Comparison of ENCODE assay signal across 8 cellular contexts in genomic region chr17:43720311-43721060, GRCh38. TPM values are rescaled to one million over a fixed set of nuclear protein-coding genes. Genes with fewer than 3 reads are reported as not detected.
DNase-seq lines count a peak whose midpoint lies in the region; ATAC-seq and TF ChIP-seq lines count a peak whose summit lies in the region.

No MANE protein-coding gene starts in this region.

- H3K9me3 Mint-ChIP-seq in activated naive CD8-positive, alpha-beta T cell treated with anti-CD3 and anti-CD28 coated beads, Interleukin-2, amount 50 U/mL, for 24 hours, result no peaks in the 10 kb centered on the region

- peak overlapping the region; percentile 76 for H3K4me3 Mint-ChIP-seq in activated naive CD8-positive, alpha-beta T cell treated with anti-CD3 and anti-CD28 coated beads, Interleukin-2, amount 50 U/mL, for 24 hours

- DNase-seq in GM13977 (ENCODE audit: low spot score) (peak; percentile 87), cardiac septum (ENCODE audit: low spot score) (peak; percentile 93), T1000 (lab: John Stamatoyannopoulos, UW) (no peak)
- peak; percentile 80 for DNase-seq in activated naive CD8-positive, alpha-beta T cell treated with anti-CD3 and anti-CD28 coated beads, Interleukin-2, amount 50 U/mL, for 24 hours

- no peak for TF ChIP-seq CTCF in GM13977 (IDR thresholded peaks at IDR 0.05; ENCODE audit: extremely low read depth, insufficient read depth, missing control alignments)
- TF ChIP-seq CTCF in parathyroid adenoma (IDR thresholded peaks at IDR 0.05), result no peak

- ATAC-seq in HG03139 (IDR thresholded peaks at IDR 0.05; ENCODE audit: unreplicated experiment), result peak; percentile 54
- peak; percentile 90 for ATAC-seq in SK-N-SH treated with all-trans-retinoic acid at 6 μM for 48 hours
- ATAC-seq in activated naive CD8-positive, alpha-beta T cell treated with anti-CD3 and anti-CD28 coated beads, Interleukin-2, amount 50 U/mL, for 24 hours, result peak; percentile 78

- peak overlapping the region; percentile 69 for H3K9ac ChIP-seq in parathyroid adenoma

- peaks cover 6% of the 10 kb centered on the region for H3K27me3 Mint-ChIP-seq in activated naive CD8-positive, alpha-beta T cell treated with anti-CD3 and anti-CD28 coated beads, Interleukin-2, amount 50 U/mL, for 24 hours

- H3K4me1 ChIP-seq in parathyroid adenoma (no peaks in the 10 kb centered on the region), thymus (ENCODE audit: control insufficient read depth, insufficient read depth, low read length) (peaks cover 3% of the 10 kb centered on the region)

- peaks cover 20% of the 10 kb centered on the region for H3K4me1 Mint-ChIP-seq in activated naive CD8-positive, alpha-beta T cell treated with anti-CD3 and anti-CD28 coated beads, Interleukin-2, amount 50 U/mL, for 24 hours

- H3K36me3 ChIP-seq in parathyroid adenoma (ENCODE audit: control insufficient read depth, insufficient read depth, low read length) (no peaks in the 10 kb centered on the region), thymus (ENCODE audit: control insufficient read depth, insufficient read depth) (no peaks in the 10 kb centered on the region)

- H3K9me3 ChIP-seq in parathyroid adenoma (ENCODE audit: control insufficient read depth, low read length) (no peaks in the 10 kb centered on the region), thymus (ENCODE audit: control insufficient read depth) (no peaks in the 10 kb centered on the region)

- in situ Hi-C loops in GM13977 (cut with MboI; ENCODE audit: low pct_unique_long_range_greater_than_20kb, low sequenced_read_pairs, unreplicated experiment), result no loop called here

- no peaks in the 10 kb centered on the region for H3K79me2 ChIP-seq in parathyroid adenoma

- H3K27ac ChIP-seq in parathyroid adenoma (peak overlapping the region; percentile 77), thymus (ENCODE audit: low read depth) (peak overlapping the region; percentile 95)

- no peaks in the 10 kb centered on the region for H3K27me3 ChIP-seq in parathyroid adenoma (ENCODE audit: control insufficient read depth, insufficient read depth, low read length)
- H3K27me3 ChIP-seq in thymus (ENCODE audit: control insufficient read depth, insufficient read depth), result no peaks in the 10 kb centered on the region

- H3K4me2 ChIP-seq in parathyroid adenoma (ENCODE audit: low read length), result peak overlapping the region; percentile 79

- intact Hi-C loops in cardiac septum (cut with DNase I), result loop anchor here (2.0 kb wide), 1 partner anchor 26 kb away; no protein-coding TSS in a partner anchor

- 1% methylated on average over 64 of the region's 64 CpGs for WGBS in thymus

- H3K4me3 ChIP-seq in parathyroid adenoma (ENCODE audit: low read depth, low read length) (peak overlapping the region; percentile 70), thymus (ENCODE audit: low read length) (peak overlapping the region; percentile 90)

- peak overlapping the region; percentile 87 for H3K27ac Mint-ChIP-seq in activated naive CD8-positive, alpha-beta T cell treated with anti-CD3 and anti-CD28 coated beads, Interleukin-2, amount 50 U/mL, for 24 hours

- H2AFZ ChIP-seq in parathyroid adenoma, result peak overlapping the region; percentile 98

- H3K36me3 Mint-ChIP-seq in activated naive CD8-positive, alpha-beta T cell treated with anti-CD3 and anti-CD28 coated beads, Interleukin-2, amount 50 U/mL, for 24 hours (ENCODE audit: low read depth), result no peaks in the 10 kb centered on the region

TF ChIP-seq in SK-N-SH treated with all-trans-retinoic acid at 6 μM for 48 hours, 23 proteins besides CTCF, POLR2A, EP300 and RAD21:
- TF ChIP-seq TSHZ2 (CRISPR knock-in tag; IDR thresholded peaks at IDR 0.05), result peak; percentile 45; the same call in 1 of the 2 replicates
- no peak for TF ChIP-seq PPARA (CRISPR knock-in tag; IDR thresholded peaks at IDR 0.05; ENCODE audit: borderline replicate concordance)

RNA-seq across cellular contexts. Expression of gene SOST, which starts 38.1 kb away (rescaled TPM):
- total RNA-seq in cardiac septum, result 0.24 TPM
- polyA plus RNA-seq in thymus, result 0.30 TPM

RNA-seq across cellular contexts. Expression of gene DUSP3, which starts 58.3 kb away (rescaled TPM):
- 224 TPM for total RNA-seq in cardiac septum
- 37.2 TPM for polyA plus RNA-seq in thymus

RNA-seq across cellular contexts. Expression of gene MEOX1, which starts 58.8 kb away (rescaled TPM):
- total RNA-seq in cardiac septum, result 19.8 TPM
- 2.1 TPM for polyA plus RNA-seq in thymus

RNA-seq across cellular contexts. Expression of gene CFAP97D1, which starts 59.7 kb away (rescaled TPM):
- not detected for total RNA-seq in cardiac septum
- 0.11 TPM for polyA plus RNA-seq in thymus
